Comparison of ENCODE assay signal across 1 cellular context in genomic region chr14:104817930-104818713, GRCh38.
TF ChIP-seq lines count a peak whose summit lies in the region.

No MANE protein-coding gene starts in this region.

TF ChIP-seq in H1, 55 proteins besides CTCF, POLR2A, EP300 and RAD21:
- TF ChIP-seq SAP30 (IDR thresholded peaks at IDR 0.05; ENCODE audit: insufficient read depth, insufficient replicate concordance, low read length) = no peak
- no peak for TF ChIP-seq BRCA1 (IDR thresholded peaks at IDR 0.05; ENCODE audit: low read depth, low read length)
- peak; percentile 55; the same call in 1 of the 2 replicates for TF ChIP-seq KDM1A (IDR thresholded peaks at IDR 0.05; ENCODE audit: borderline replicate concordance, low read length)
- no peak for TF ChIP-seq SIN3A (conservative IDR thresholded peaks at IDR 0.05 in 1 of 2, IDR thresholded peaks at IDR 0.05 in 1 of 2; ENCODE audit: low read depth in 1 of 2, low read length in 2 of 2)
- TF ChIP-seq, protein P1, sequence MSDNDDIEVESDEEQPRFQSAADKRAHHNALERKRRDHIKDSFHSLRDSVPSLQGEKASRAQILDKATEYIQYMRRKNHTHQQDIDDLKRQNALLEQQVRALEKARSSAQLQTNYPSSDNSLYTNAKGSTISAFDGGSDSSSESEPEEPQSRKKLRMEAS (IDR thresholded peaks at IDR 0.05) = no peak
